In genomic region chr10:74859546-74859945, GRCh38 we compare ENCODE assay signal across 17 cellular contexts.
"Had no signal": no experiment of that assay in that cellular context is flagged by ENCODE, and none has a peak within 500 bp of the region (broad histone marks: within the 10 kb centered on the region; RNA-seq: fewer than 3 reads in every experiment).

No MANE protein-coding gene starts in this region.

- H3K27ac ChIP-seq: coronary artery, gastrocnemius medialis, heart right ventricle, stomach, thoracic aorta, transverse colon had no signal

- H3K9me3 ChIP-seq: gastrocnemius medialis, heart right ventricle, stomach, thoracic aorta, transverse colon had no signal

- DNase-seq: effector CD4-positive, alpha-beta T cell; endodermal cell; erythroblast; gastrocnemius medialis; heart right ventricle; hypothalamus; islet precursor cell; mammary epithelial cell; naive thymus-derived CD4-positive, alpha-beta T cell; nephron progenitor cell; posterior cingulate gyrus; stimulated activated naive CD4-positive, alpha-beta T cell; stomach; substantia nigra; transverse colon had no signal

- H3K36me3 ChIP-seq: gastrocnemius medialis, stomach, thoracic aorta, transverse colon had no signal

- H3K27me3 ChIP-seq: gastrocnemius medialis, heart right ventricle, stomach, transverse colon had no signal

- H3K4me3 ChIP-seq: coronary artery, gastrocnemius medialis, heart right ventricle, stomach, thoracic aorta, transverse colon had no signal
